17 cellular contexts compared by ENCODE assay signal in genomic region chr6:138806889-138807288, GRCh38.
"Had no signal": no experiment of that assay in that cellular context is flagged by ENCODE, and none has a peak within 500 bp of the region (broad histone marks: within the 10 kb centered on the region; RNA-seq: fewer than 3 reads in every experiment).

No MANE protein-coding gene starts in this region.

- ATAC-seq: effector memory CD8-positive, alpha-beta T cell; gastrocnemius medialis; left ventricle myocardium superior; lower lobe of right lung; natural killer cell; psoas muscle; right cardiac atrium had no signal

- DNase-seq: cortex of kidney; effector memory CD8-positive, alpha-beta T cell; gastrocnemius medialis; head of caudate nucleus; left ventricle myocardium superior; lower lobe of right lung; natural killer cell; occipital lobe; ovary; posterior cingulate gyrus; psoas muscle; right cardiac atrium; sigmoid colon; stimulated activated naive B cell treated with anti-CD40 and anti-IgM and Interleukin-4, amounts not matched to agents 10 μg/mL and 1 μg/mL and 100 μg/mL, for 72 hours; upper lobe of left lung had no signal

- H3K27ac ChIP-seq: gastrocnemius medialis, lower lobe of right lung, ovary, psoas muscle, sigmoid colon, thoracic aorta, tibial nerve, upper lobe of left lung had no signal
